Comparison of ENCODE assay signal across 16 cellular contexts in genomic region chr7:78141533-78142281, GRCh38.
DNase-seq lines count a peak whose midpoint lies in the region; ATAC-seq and TF ChIP-seq lines count a peak whose summit lies in the region.
"Had no signal": no experiment of that assay in that cellular context is flagged by ENCODE, and none has a peak within 500 bp of the region (broad histone marks: within the 10 kb centered on the region; RNA-seq: fewer than 3 reads in every experiment).

No MANE protein-coding gene starts in this region.

- peak overlapping the region; percentile 10 for H3K4me2 ChIP-seq in smooth muscle cell

- WGBS in smooth muscle cell (ENCODE audit: low lambda C conversion rate) = 44% methylated on average over 9 of the region's 9 CpGs

- H3K4me3 ChIP-seq in dorsolateral prefrontal cortex (no peak overlapping the region), smooth muscle cell (no peak overlapping the region)
- H3K4me3 ChIP-seq: heart right ventricle, prostate gland had no signal

- CTCF ChIA-PET in activated CD4-positive, alpha-beta T cell treated with anti-CD3 and anti-CD28 coated beads for 36 hours (lab: Charles Lee) = no interaction called here

- POLR2A ChIA-PET in activated CD4-positive, alpha-beta T cell treated with anti-CD3 and anti-CD28 coated beads for 36 hours (lab: Charles Lee) = no interaction called here

- H3K4me3 Mint-ChIP-seq in activated CD4-positive, alpha-beta T cell treated with anti-CD3 and anti-CD28 coated beads for 36 hours = no peak overlapping the region
- H3K4me3 Mint-ChIP-seq: activated CD4-positive, alpha-beta memory T cell treated with anti-CD3 and anti-CD28 coated beads for 36 hours; T-cell had no signal

- DNase-seq in H4 (ENCODE audit: low spot score) (peak; percentile 61), NCI-H526 treated with DMSO at 0.1 percent for 48 hours (lab: John Stamatoyannopoulos, UW) (peak; percentile 93), dorsolateral prefrontal cortex (peak in 5 of 10 donors; percentile 14 to 75 (median 48)), smooth muscle cell (lab: John Stamatoyannopoulos, UW; ENCODE audit: unreplicated experiment) (no peak), kidney glomerular epithelial cell (lab: John Stamatoyannopoulos, UW) (no peak), GM19240 (ENCODE audit: insufficient read length, low spot score) (no peak)
- DNase-seq in activated CD4-positive, alpha-beta T cell treated with anti-CD3 and anti-CD28 coated beads for 36 hours = no peak
- DNase-seq: activated CD4-positive, alpha-beta memory T cell treated with anti-CD3 and anti-CD28 coated beads for 36 hours; activated naive CD4-positive, alpha-beta T cell treated with anti-CD3 and anti-CD28 coated beads, Interleukin-2, amount 50 U/mL, for 16 hours; effector CD4-positive, alpha-beta T cell; heart right ventricle; mammary epithelial cell; stimulated activated CD4-positive, alpha-beta T cell treated with anti-CD3 and anti-CD28 coated beads, Interleukin-2, amount 100 ng/mL, for 48 hours; stimulated activated naive CD4-positive, alpha-beta T cell treated with Interleukin-2 at 50 U/mL for 16 hours; T-cell had no signal

- no peaks in the 10 kb centered on the region for H3K9me3 ChIP-seq in smooth muscle cell (replicated peaks; ENCODE audit: low read depth)
- H3K9me3 ChIP-seq: heart right ventricle, prostate gland had no signal

- no peak for TF ChIP-seq CTCF in dorsolateral prefrontal cortex (IDR thresholded peaks at IDR 0.05 in 54 of 56, conservative IDR thresholded peaks at IDR 0.05 in 2 of 56; ENCODE audit: low read depth in 1 of 56, partially characterized antibody in 56 of 56)
- TF ChIP-seq CTCF in smooth muscle cell (IDR thresholded peaks at IDR 0.05; ENCODE audit: borderline replicate concordance, insufficient read depth, poor library complexity, severe bottlenecking) = no peak

- no peak overlapping the region for H2AFZ ChIP-seq in smooth muscle cell (ENCODE audit: low read depth)

- peaks cover 5% of the 10 kb centered on the region for H3K27me3 Mint-ChIP-seq in activated CD4-positive, alpha-beta T cell treated with anti-CD3 and anti-CD28 coated beads for 36 hours

- no peak for ATAC-seq in activated CD4-positive, alpha-beta T cell treated with anti-CD3 and anti-CD28 coated beads for 36 hours
- ATAC-seq: heart right ventricle, T-cell had no signal

- no peaks in the 10 kb centered on the region for H3K36me3 Mint-ChIP-seq in activated CD4-positive, alpha-beta T cell treated with anti-CD3 and anti-CD28 coated beads for 36 hours (ENCODE audit: low read depth)
- H3K36me3 Mint-ChIP-seq: activated CD4-positive, alpha-beta memory T cell treated with anti-CD3 and anti-CD28 coated beads for 36 hours; T-cell had no signal

- H3K27me3 ChIP-seq in dorsolateral prefrontal cortex (no peaks in the 10 kb centered on the region), smooth muscle cell (ENCODE audit: low read depth) (no peaks in the 10 kb centered on the region)
- H3K27me3 ChIP-seq: heart right ventricle had no signal

- H3K27ac Mint-ChIP-seq in activated CD4-positive, alpha-beta T cell treated with anti-CD3 and anti-CD28 coated beads for 36 hours = no peak overlapping the region
- H3K27ac Mint-ChIP-seq: activated CD4-positive, alpha-beta memory T cell treated with anti-CD3 and anti-CD28 coated beads for 36 hours; T-cell had no signal

- H3K27ac ChIP-seq in dorsolateral prefrontal cortex (peak overlapping the region in 47 of 59 donors; percentile 4 to 90 (median 68)), smooth muscle cell (ENCODE audit: low read depth) (no peak overlapping the region)
- H3K27ac ChIP-seq: heart right ventricle, prostate gland had no signal

- H4K20me1 ChIP-seq in smooth muscle cell (ENCODE audit: low read depth) = no peaks in the 10 kb centered on the region

- no peak overlapping the region for H3K9ac ChIP-seq in smooth muscle cell (ENCODE audit: low read depth)

- H3K4me1 Mint-ChIP-seq in activated CD4-positive, alpha-beta T cell treated with anti-CD3 and anti-CD28 coated beads for 36 hours = no peaks in the 10 kb centered on the region
- H3K4me1 Mint-ChIP-seq: T-cell had no signal

- H3K79me2 ChIP-seq in smooth muscle cell (ENCODE audit: low read depth) = no peaks in the 10 kb centered on the region

- intact Hi-C loops in dorsolateral prefrontal cortex (cut with DNase I) = no loop called here
- intact Hi-C loops in activated CD4-positive, alpha-beta T cell treated with anti-CD3 and anti-CD28 coated beads for 36 hours (cut with DNase I, micrococcal nuclease) = no loop called here

- no peaks in the 10 kb centered on the region for H3K9me3 Mint-ChIP-seq in activated CD4-positive, alpha-beta T cell treated with anti-CD3 and anti-CD28 coated beads for 36 hours (ENCODE audit: low read depth)
- H3K9me3 Mint-ChIP-seq: activated CD4-positive, alpha-beta memory T cell treated with anti-CD3 and anti-CD28 coated beads for 36 hours; T-cell had no signal

- H3K36me3 ChIP-seq in smooth muscle cell (ENCODE audit: low read depth) = no peaks in the 10 kb centered on the region
- H3K36me3 ChIP-seq: heart right ventricle, prostate gland had no signal

- H3F3A ChIP-seq in smooth muscle cell (ENCODE audit: low read depth) = peaks cover 8% of the 10 kb centered on the region

- H3K4me1 ChIP-seq in smooth muscle cell (ENCODE audit: low read depth) = no peaks in the 10 kb centered on the region
- H3K4me1 ChIP-seq: prostate gland had no signal

Comparison
In these comparisons a context has a peak if more than half of its experiments do, and no peak if none do; other contexts are left out.
1. DNase-seq: peak in H4 (single experiment) and NCI-H526 treated with DMSO at 0.1 percent for 48 hours (single experiment); none in smooth muscle cell (single experiment), kidney glomerular epithelial cell (single experiment), GM19240 (single experiment) and activated CD4-positive, alpha-beta T cell treated with anti-CD3 and anti-CD28 coated beads for 36 hours (single experiment).